Comparison of ENCODE assay signal across 12 cellular contexts in the genomic region with DNA sequence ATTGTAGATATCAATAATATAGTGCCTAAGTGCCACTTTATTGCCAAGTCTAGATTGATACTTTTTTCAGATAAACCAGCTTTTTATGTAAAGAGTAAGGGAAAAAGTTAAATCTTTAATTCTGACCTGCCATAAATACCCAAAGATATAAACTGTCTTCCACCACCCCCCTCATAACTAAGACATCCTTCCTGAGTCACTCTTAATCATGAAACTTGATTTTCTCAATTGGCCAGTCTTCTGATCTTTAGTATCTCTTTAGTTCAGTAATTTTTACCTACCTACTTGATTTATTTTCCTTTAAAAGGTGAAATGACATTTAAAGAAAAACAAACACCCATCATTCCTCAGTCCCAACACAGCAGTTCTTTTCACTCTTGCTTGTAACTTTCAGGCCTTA.
"Had no signal": no experiment of that assay in that cellular context is flagged by ENCODE, and none has a peak within 500 bp of the region (broad histone marks: within the 10 kb centered on the region; RNA-seq: fewer than 3 reads in every experiment).

No MANE protein-coding gene starts in this region.

- H3K27ac ChIP-seq: lower lobe of right lung, parathyroid adenoma, uterus had no signal

- H3K4me3 Mint-ChIP-seq: central memory CD8-positive, alpha-beta T cell; endodermal cell; immature natural killer cell had no signal

- H2AFZ ChIP-seq: parathyroid adenoma had no signal

- H3K9me3 ChIP-seq: lower lobe of right lung, uterus had no signal

- H3K36me3 ChIP-seq: uterus had no signal

- DNase-seq: activated effector memory CD4-positive, alpha-beta T cell treated with anti-CD3 and anti-CD28 coated beads, Interleukin-2, amount 50 U/mL, for 16 hours; endodermal cell; immature natural killer cell; left cardiac atrium; lower lobe of right lung; midbrain; retina; small intestine; uterus had no signal

- H3K4me1 Mint-ChIP-seq: central memory CD8-positive, alpha-beta T cell; endodermal cell; immature natural killer cell had no signal

- ATAC-seq: activated CD4-positive, CD25-positive, alpha-beta regulatory T cell treated with anti-CD3 and anti-CD28 coated beads, Interleukin-2, amount 50 U/mL, for 24 hours; left cardiac atrium; lower lobe of right lung had no signal

- H3K27me3 ChIP-seq: uterus had no signal

- H3K79me2 ChIP-seq: parathyroid adenoma had no signal

- H3K4me3 ChIP-seq: lower lobe of right lung, uterus had no signal

- H3K4me1 ChIP-seq: lower lobe of right lung, parathyroid adenoma, uterus had no signal

- H3K27ac Mint-ChIP-seq: endodermal cell had no signal

- H3K27me3 Mint-ChIP-seq: central memory CD8-positive, alpha-beta T cell had no signal

- H3K9me3 Mint-ChIP-seq: central memory CD8-positive, alpha-beta T cell; immature natural killer cell had no signal
